ENCODE assay signal across 1 cellular context in genomic region chr20:47358672-47359532, GRCh38.
TF ChIP-seq lines count a peak whose summit lies in the region.

No MANE protein-coding gene starts in this region.

TF ChIP-seq in HepG2, 621 proteins besides CTCF, POLR2A, EP300 and RAD21 (continued from another document and continues in another):
- peak; percentile 71; the same call in 1 of the 2 replicates for TF ChIP-seq KLF12 (CRISPR knock-in tag; IDR thresholded peaks at IDR 0.05; ENCODE audit: borderline replicate concordance)
- no peak for TF ChIP-seq EZH2 (conservative IDR thresholded peaks at IDR 0.05; ENCODE audit: low read depth, low read length)
- TF ChIP-seq ZNF83 (CRISPR knock-in tag; IDR thresholded peaks at IDR 0.05; ENCODE audit: borderline replicate concordance) = peak; percentile 36; the same call in 1 of the 2 replicates
- peak; percentile 90 for TF ChIP-seq MED8 (CRISPR knock-in tag; IDR thresholded peaks at IDR 0.05; ENCODE audit: insufficient replicate concordance)
- peak; percentile 97; the same call in 1 of the 2 replicates for TF ChIP-seq ZNF839 (CRISPR knock-in tag; IDR thresholded peaks at IDR 0.05; ENCODE audit: borderline replicate concordance)
- TF ChIP-seq E2F2 (CRISPR knock-in tag; IDR thresholded peaks at IDR 0.05; ENCODE audit: borderline replicate concordance) = 0 out of 2 replicates have a peak, but pooled peaks have one; percentile 51
- TF ChIP-seq ZNF615 (CRISPR knock-in tag; IDR thresholded peaks at IDR 0.05; ENCODE audit: borderline replicate concordance) = peak; percentile 98
- peak; percentile 95 for TF ChIP-seq TOPORS (CRISPR knock-in tag; IDR thresholded peaks at IDR 0.05)
- peak; percentile 70; the same call in 1 of the 2 replicates for TF ChIP-seq ZNF710 (CRISPR knock-in tag; IDR thresholded peaks at IDR 0.05; ENCODE audit: borderline replicate concordance)
- peak; percentile 89; the same call in 1 of the 2 replicates for TF ChIP-seq NCOA1 (CRISPR knock-in tag; IDR thresholded peaks at IDR 0.05)
- peak; percentile 78 for TF ChIP-seq ZNF652 (CRISPR knock-in tag; IDR thresholded peaks at IDR 0.05; ENCODE audit: borderline replicate concordance, low read depth)
- 0 out of 2 replicates have a peak, but pooled peaks have one; percentile 21 for TF ChIP-seq KLF6 (CRISPR knock-in tag; IDR thresholded peaks at IDR 0.05)
- no peak for TF ChIP-seq ZNF432 (CRISPR knock-in tag; IDR thresholded peaks at IDR 0.05; ENCODE audit: borderline replicate concordance)
- peak; percentile 94; the same call in 1 of the 2 replicates for TF ChIP-seq SNAPC5 (CRISPR knock-in tag; IDR thresholded peaks at IDR 0.05; ENCODE audit: borderline replicate concordance)
- 0 out of 2 replicates have a peak, but pooled peaks have one; percentile 5 for TF ChIP-seq SRF (IDR thresholded peaks at IDR 0.05; ENCODE audit: low read depth, low read length)
- peak; percentile 92 for TF ChIP-seq ZFP37 (CRISPR knock-in tag; IDR thresholded peaks at IDR 0.05; ENCODE audit: borderline replicate concordance)
- 0 out of 2 replicates have a peak, but pooled peaks have one; percentile 52 for TF ChIP-seq ZHX1 (CRISPR knock-in tag; IDR thresholded peaks at IDR 0.05; ENCODE audit: low read depth)
- peak; percentile 56; the same call in 1 of the 2 replicates for TF ChIP-seq ZNF142 (CRISPR knock-in tag; IDR thresholded peaks at IDR 0.05)
- TF ChIP-seq MXD1 (CRISPR knock-in tag; IDR thresholded peaks at IDR 0.05) = peak; percentile 3; the same call in 1 of the 2 replicates
- TF ChIP-seq NONO (IDR thresholded peaks at IDR 0.05) = no peak
- peak; percentile 91 for TF ChIP-seq NONO (CRISPR knock-in tag; conservative IDR thresholded peaks at IDR 0.05)
- TF ChIP-seq ZNF607 (CRISPR knock-in tag; IDR thresholded peaks at IDR 0.05; ENCODE audit: borderline replicate concordance) = peak; percentile 96
- peak; percentile 96 for TF ChIP-seq SKIL (CRISPR knock-in tag; IDR thresholded peaks at IDR 0.05; ENCODE audit: borderline replicate concordance)
- no peak for TF ChIP-seq NFRKB (IDR thresholded peaks at IDR 0.05)
- peak; percentile 50; the same call in 1 of the 3 replicates for TF ChIP-seq MXI1 (IDR thresholded peaks at IDR 0.05; ENCODE audit: borderline replicate concordance, low read depth, low read length)
- TF ChIP-seq ZNF737 (CRISPR knock-in tag; IDR thresholded peaks at IDR 0.05; ENCODE audit: borderline replicate concordance) = no peak
- TF ChIP-seq ZNF580 (CRISPR knock-in tag; IDR thresholded peaks at IDR 0.05; ENCODE audit: borderline replicate concordance, low read depth) = peak; percentile 91
- peak; percentile 51 for TF ChIP-seq SMAD3 (CRISPR knock-in tag; IDR thresholded peaks at IDR 0.05)
- TF ChIP-seq ZNF329 (CRISPR knock-in tag; IDR thresholded peaks at IDR 0.05; ENCODE audit: low read depth) = peak; percentile 95
- TF ChIP-seq ZKSCAN8 (CRISPR knock-in tag; IDR thresholded peaks at IDR 0.05; ENCODE audit: borderline replicate concordance) = peak; percentile 94
- TF ChIP-seq ZSCAN12 (CRISPR knock-in tag; IDR thresholded peaks at IDR 0.05) = peak; percentile 74; the same call in 1 of the 2 replicates
- 0 out of 2 replicates have a peak, but pooled peaks have one; percentile 57 for TF ChIP-seq ZNF160 (CRISPR knock-in tag; IDR thresholded peaks at IDR 0.05)
- TF ChIP-seq ZNF660 (CRISPR knock-in tag; IDR thresholded peaks at IDR 0.05; ENCODE audit: borderline replicate concordance, low read depth) = peak; percentile 67; the same call in 1 of the 2 replicates
- no peak for TF ChIP-seq SMAD9 (CRISPR knock-in tag; IDR thresholded peaks at IDR 0.05)
- TF ChIP-seq ZBTB7B (CRISPR knock-in tag; IDR thresholded peaks at IDR 0.05) = peak; percentile 13; the same call in 1 of the 2 replicates
- TF ChIP-seq ZNF10 (CRISPR knock-in tag; IDR thresholded peaks at IDR 0.05; ENCODE audit: borderline replicate concordance, low read depth) = no peak
- TF ChIP-seq ZNF784 (CRISPR knock-in tag; IDR thresholded peaks at IDR 0.05; ENCODE audit: borderline replicate concordance) = peak; percentile 60; the same call in 1 of the 2 replicates
- TF ChIP-seq DBP (CRISPR knock-in tag; IDR thresholded peaks at IDR 0.05; ENCODE audit: not compliant biosample characterization) = peak; percentile 75
- TF ChIP-seq ATAD3A (CRISPR knock-in tag; IDR thresholded peaks at IDR 0.05) = no peak
- TF ChIP-seq ZMYM3 (CRISPR knock-in tag; IDR thresholded peaks at IDR 0.05) = no peak
- TF ChIP-seq ZNF614 (CRISPR knock-in tag; IDR thresholded peaks at IDR 0.05; ENCODE audit: borderline replicate concordance) = peak; percentile 82; the same call in 1 of the 2 replicates
- peak; percentile 96 for TF ChIP-seq ZNF709 (CRISPR knock-in tag; IDR thresholded peaks at IDR 0.05)
- TF ChIP-seq ZBTB20 (CRISPR knock-in tag; IDR thresholded peaks at IDR 0.05; ENCODE audit: borderline replicate concordance, low read depth) = peak; percentile 38
- no peak; the same call in 1 of the 2 replicates for TF ChIP-seq EHMT2 (IDR thresholded peaks at IDR 0.05; ENCODE audit: borderline replicate concordance, low read depth, low read length)
- TF ChIP-seq ZFP36L1 (CRISPR knock-in tag; IDR thresholded peaks at IDR 0.05) = peak; percentile 33
- no peak for TF ChIP-seq ATRX (CRISPR knock-in tag; IDR thresholded peaks at IDR 0.05; ENCODE audit: borderline replicate concordance)
- TF ChIP-seq CENPBD1 (CRISPR knock-in tag; IDR thresholded peaks at IDR 0.05; ENCODE audit: borderline replicate concordance, low read depth) = 0 out of 2 replicates have a peak, but pooled peaks have one; percentile 8
